In genomic region chr1:174405219-174405618, GRCh38 we compare ENCODE assay signal across 15 cellular contexts. TPM values are rescaled to one million over a fixed set of nuclear protein-coding genes. Genes with fewer than 3 reads are reported as not detected.
"Had no signal": no experiment of that assay in that cellular context is flagged by ENCODE, and none has a peak within 500 bp of the region (broad histone marks: within the 10 kb centered on the region; RNA-seq: fewer than 3 reads in every experiment).

No MANE protein-coding gene starts in this region.

- H3K27ac ChIP-seq: esophagus muscularis mucosa, lower lobe of right lung, sigmoid colon, stomach had no signal

- ATAC-seq: activated CD8-positive, alpha-beta T cell treated with anti-CD3 and anti-CD28 coated beads, Interleukin-2, amount 10 ng/mL, durations not matched to agents 7 days and 5 days; lower lobe of right lung; natural killer cell treated with Interleukin-12 subunit alpha and Interleukin-12 subunit beta and Interleukin-15 and Interleukin-18, amount 100 ng/mL, for 72 hours; stimulated activated effector memory CD8-positive, alpha-beta T cell treated with anti-CD3 and anti-CD28 coated beads, Interleukin-12 subunit alpha, Interleukin-12 subunit beta, amount 100 ng/mL, for 72 hours had no signal

- H3K27me3 ChIP-seq: esophagus muscularis mucosa, sigmoid colon, stomach had no signal

- DNase-seq: activated CD4-positive, alpha-beta T cell treated with anti-CD3 and anti-CD28 coated beads, Interleukin-2, amount 10 ng/mL, durations not matched to agents 24 days and 14 days; activated CD8-positive, alpha-beta T cell treated with anti-CD3 and anti-CD28 coated beads, Interleukin-2, amount 10 ng/mL, durations not matched to agents 7 days and 5 days; activated naive CD4-positive, alpha-beta T cell treated with anti-CD3 and anti-CD28 coated beads for 36 hours; activated T-cell treated with anti-CD3 and anti-CD28 coated beads, Interleukin-2, amount 50 U/mL, for 24 hours; effector CD4-positive, alpha-beta T cell; immature natural killer cell; lower lobe of right lung; sigmoid colon; stimulated activated CD4-positive, alpha-beta T cell treated with anti-CD3 and anti-CD28 coated beads, Interleukin-4, amount 100 ng/mL, for 24 hours; stomach; T-helper 1 cell; trophoblast cell had no signal

- H3K36me3 ChIP-seq: esophagus muscularis mucosa, lower lobe of right lung, sigmoid colon, stomach had no signal

- H3K4me1 ChIP-seq: esophagus muscularis mucosa, lower lobe of right lung, sigmoid colon, stomach had no signal

- H3K9me3 ChIP-seq: esophagus muscularis mucosa, lower lobe of right lung, sigmoid colon, stomach had no signal

- H3K4me3 ChIP-seq: esophagus muscularis mucosa, lower lobe of right lung, sigmoid colon, stomach had no signal

RNA-seq across cellular contexts. Expression of gene GPR52, which starts 42.5 kb away (rescaled TPM):
- polyA plus RNA-seq: immature natural killer cell, stomach had no signal
